ENCODE assay signal across 1 cellular context in genomic region chr3:50147447-50147846, GRCh38.
A peak's percentile ranks its signal among the peaks of the same experiment; 100 is the strongest.
TF ChIP-seq lines count a peak whose summit lies in the region.

No MANE protein-coding gene starts in this region.

TF ChIP-seq in H1, 55 proteins besides CTCF, POLR2A, EP300 and RAD21:
- TF ChIP-seq FOSL1 (IDR thresholded peaks at IDR 0.05; ENCODE audit: insufficient read depth, low read depth, low read length) (no peak), MAX (IDR thresholded peaks at IDR 0.05) (peak; percentile 54; the same call in 1 of the 2 replicates), E2F6 (IDR thresholded peaks at IDR 0.05) (peak; percentile 89)
TF ChIP-seq in H1: peak in this region for 2.
